ENCODE assay signal across 12 cellular contexts in the genomic region with DNA sequence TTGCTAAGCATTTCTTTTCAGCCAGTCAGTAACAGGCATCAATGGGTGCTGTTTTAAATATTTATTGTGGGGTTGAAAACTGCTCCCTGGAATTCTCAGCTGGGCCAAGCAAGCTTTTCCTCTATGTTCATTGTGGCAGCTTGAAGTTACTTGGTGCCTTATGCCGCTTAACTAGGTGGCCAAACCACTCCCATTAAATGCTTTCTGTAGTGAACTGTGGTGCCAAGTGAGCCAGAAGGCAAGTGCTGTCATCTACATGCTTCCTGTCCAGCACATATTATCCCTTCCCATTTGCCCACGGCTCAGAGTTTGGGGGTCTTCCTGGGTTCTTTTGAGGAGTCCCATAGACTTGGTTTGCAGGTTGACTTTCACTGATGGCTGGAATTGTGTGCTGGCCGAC.
"Had no signal": no experiment of that assay in that cellular context is flagged by ENCODE, and none has a peak within 500 bp of the region (broad histone marks: within the 10 kb centered on the region; RNA-seq: fewer than 3 reads in every experiment).

No MANE protein-coding gene starts in this region.

- FAIRE-seq: small intestine had no signal

- H3K9me3 ChIP-seq: heart left ventricle, mucosa of descending colon, neutrophil, sigmoid colon had no signal

- ATAC-seq: heart left ventricle; mucosa of descending colon; naive thymus-derived CD8-positive, alpha-beta T cell had no signal

- H3K4me1 ChIP-seq: heart left ventricle, sigmoid colon had no signal

- DNase-seq: dermis blood vessel endothelial cell; heart left ventricle; hippocampal formation; mucosa of descending colon; naive thymus-derived CD8-positive, alpha-beta T cell; posterior cingulate gyrus; sigmoid colon; small intestine; stimulated activated CD4-positive, alpha-beta T cell treated with anti-CD3 and anti-CD28 coated beads, Interleukin-12 subunit alpha, Interleukin-12 subunit beta, amount 100 ng/mL, for 4 hours; stimulated activated naive CD4-positive, alpha-beta T cell; trophoblast cell had no signal

- H3K4me3 ChIP-seq: heart left ventricle, mucosa of descending colon, sigmoid colon had no signal

- H3K36me3 ChIP-seq: heart left ventricle, neutrophil, sigmoid colon had no signal

- H3K27ac ChIP-seq: heart left ventricle, neutrophil, sigmoid colon had no signal

- H3K27me3 ChIP-seq: heart left ventricle, neutrophil, sigmoid colon had no signal
